Comparison of ENCODE assay signal across 16 cellular contexts in the genomic region with DNA sequence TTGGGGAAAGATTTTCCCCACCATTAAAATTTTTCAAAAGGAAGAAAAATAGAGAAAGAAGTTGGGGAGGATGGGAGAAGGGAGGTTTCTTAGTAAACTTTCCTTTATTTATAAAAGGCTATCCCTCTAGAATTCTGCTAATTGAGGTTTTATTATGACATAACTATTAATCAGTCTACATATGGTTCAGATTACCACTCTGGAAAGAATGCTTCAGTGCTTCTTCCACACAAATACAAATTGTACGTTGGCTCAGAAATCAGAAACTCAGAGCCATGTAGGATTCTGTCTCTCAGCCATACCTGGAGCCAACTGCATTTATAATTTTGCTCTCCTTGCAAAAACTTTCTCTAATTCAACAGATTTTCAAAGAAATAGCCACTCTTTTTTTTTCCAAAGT. TPM values are rescaled to one million over a fixed set of nuclear protein-coding genes. Genes with fewer than 3 reads are reported as not detected.
"Had no signal": no experiment of that assay in that cellular context is flagged by ENCODE, and none has a peak within 500 bp of the region (broad histone marks: within the 10 kb centered on the region; RNA-seq: fewer than 3 reads in every experiment).

No MANE protein-coding gene starts in this region.

- H3K27me3 ChIP-seq: body of pancreas, neutrophil, tibial artery had no signal

- H3K27ac ChIP-seq: body of pancreas, lower lobe of right lung, neutrophil, spleen, tibial artery had no signal

- FAIRE-seq: TTC549, urothelium cell line had no signal

- H3K4me1 ChIP-seq: body of pancreas, lower lobe of right lung, spleen, tibial artery had no signal

- H3K9me3 ChIP-seq: body of pancreas, lower lobe of right lung, neutrophil had no signal

- DNase-seq: activated CD4-positive, alpha-beta T cell treated with anti-CD3 and anti-CD28 coated beads for 36 hours; activated CD4-positive, alpha-beta T cell treated with anti-CD3 and anti-CD28 coated beads, Interleukin-2, amount 50 U/mL, for 48 hours; activated gamma-delta T cell; body of pancreas; dermis blood vessel endothelial cell; effector memory CD8-positive, alpha-beta T cell; lower lobe of right lung; natural killer cell; spleen; stimulated activated CD8-positive, alpha-beta memory T cell treated with anti-CD3 and anti-CD28 coated beads, Interleukin-4, amount 100 ng/mL, for 48 hours; stimulated activated naive CD4-positive, alpha-beta T cell; tibial artery had no signal

- H3K36me3 ChIP-seq: lower lobe of right lung, neutrophil, spleen, tibial artery had no signal

- ATAC-seq: activated CD4-positive, alpha-beta T cell treated with anti-CD3 and anti-CD28 coated beads for 36 hours; body of pancreas; effector memory CD8-positive, alpha-beta T cell; lower lobe of right lung; natural killer cell; WTC11 had no signal

- H3K4me3 ChIP-seq: body of pancreas, lower lobe of right lung, spleen, tibial artery had no signal

RNA-seq across cellular contexts. Expression of gene SRPX, which starts 37.1 kb away (rescaled TPM):
- total RNA-seq: activated CD4-positive, alpha-beta T cell treated with anti-CD3 and anti-CD28 coated beads for 36 hours had no signal
